8 cellular contexts compared by ENCODE assay signal in genomic region chr1:39230261-39231190, GRCh38. TPM values are rescaled to one million over a fixed set of nuclear protein-coding genes. Genes with fewer than 3 reads are reported as not detected.
DNase-seq lines count a peak whose midpoint lies in the region; ATAC-seq, FAIRE-seq and TF ChIP-seq lines count a peak whose summit lies in the region.

No MANE protein-coding gene starts in this region.

- peak; percentile 44 for ATAC-seq in HG02852 (IDR thresholded peaks at IDR 0.05; ENCODE audit: unreplicated experiment)
- peak; percentile 85 for ATAC-seq in T-helper 17 cell
- ATAC-seq in esophagus mucosa: peak; percentile 69

- H3K9ac ChIP-seq in kidney (ENCODE audit: low read length in 2 of 2): no peak overlapping the region

- FAIRE-seq in kidney (lab: Jason Lieb, UNC): no peak

- H3K36me3 Mint-ChIP-seq in T-helper 17 cell (ENCODE audit: low read depth): peaks cover 15% of the 10 kb centered on the region

- H4K20me1 ChIP-seq in osteoblast (ENCODE audit: insufficient read depth, low read length): peaks cover 47% of the 10 kb centered on the region

- H2AFZ ChIP-seq in osteoblast (ENCODE audit: low read length): no peak overlapping the region

- peaks cover 53% of the 10 kb centered on the region for H3K4me1 Mint-ChIP-seq in T-helper 17 cell

- H3K4me1 ChIP-seq in osteoblast (ENCODE audit: insufficient read depth, low read length) (peaks cover 14% of the 10 kb centered on the region), kidney (ENCODE audit: control insufficient read depth in 1 of 2, insufficient read depth in 1 of 2, low read depth in 1 of 2, low read length in 2 of 2) (peaks cover 5 to 12% of the 10 kb centered on the region in 2 donors)

- peaks cover 66% of the 10 kb centered on the region for H3K79me2 ChIP-seq in osteoblast (ENCODE audit: insufficient read depth, low read length)

- H3K27ac ChIP-seq in osteoblast (ENCODE audit: low read depth, low read length) (peak overlapping the region; percentile 45), kidney (ENCODE audit: low read depth in 2 of 2, low read length in 2 of 2) (no peak overlapping the region)

- DNase-seq in GM12865 (ENCODE audit: low read depth): peak; percentile 67
- DNase-seq in T-helper 17 cell: no peak
- DNase-seq in osteoblast (ENCODE audit: insufficient read length, low spot score, missing footprints): peak; percentile 90
- no peak for DNase-seq in kidney
- no peak for DNase-seq in NCI-H2081 (lab: John Stamatoyannopoulos, UW)
- no peak for DNase-seq in amygdala (lab: John Stamatoyannopoulos, UW)

- TF ChIP-seq CTCF in GM12865 (IDR thresholded peaks at IDR 0.05; ENCODE audit: insufficient read depth, low read depth, low read length, missing control alignments) (no peak), osteoblast (IDR thresholded peaks at IDR 0.05; ENCODE audit: extremely low read depth, low read depth, low read length) (no peak), kidney (IDR thresholded peaks at IDR 0.05; ENCODE audit: borderline replicate concordance, extremely low read depth, insufficient read depth) (no peak)

- H3K4me2 ChIP-seq in osteoblast (ENCODE audit: insufficient read depth, low read length): peak overlapping the region; percentile 41

- peak overlapping the region; percentile 85 for H3K4me3 Mint-ChIP-seq in T-helper 17 cell

- H3K27me3 ChIP-seq in osteoblast (ENCODE audit: insufficient read depth, low read length): no peaks in the 10 kb centered on the region

- no peaks in the 10 kb centered on the region for H3K27me3 Mint-ChIP-seq in T-helper 17 cell

- H3K9me3 ChIP-seq in T-helper 17 cell (ENCODE audit: control insufficient read depth, low read length, poor library complexity, severe bottlenecking): no peaks in the 10 kb centered on the region
- H3K9me3 ChIP-seq in osteoblast (ENCODE audit: low read depth, low read length): no peaks in the 10 kb centered on the region
- no peaks in the 10 kb centered on the region for H3K9me3 ChIP-seq in kidney (ENCODE audit: control insufficient read depth in 1 of 2, low read length in 2 of 2)

- H3K36me3 ChIP-seq in osteoblast (ENCODE audit: insufficient read depth, low read length) (peaks cover 6% of the 10 kb centered on the region), kidney (ENCODE audit: control insufficient read depth in 1 of 2, insufficient read depth in 2 of 2, low read length in 2 of 2) (peaks cover 0 to 3% of the 10 kb centered on the region in 2 donors)

- intact Hi-C loops in kidney (cut with DNase I): no loop called here

- peak overlapping the region; percentile 91 for H3K27ac Mint-ChIP-seq in T-helper 17 cell

- H3K4me3 ChIP-seq in GM12865 (ENCODE audit: low read depth, low read length) (no peak overlapping the region), osteoblast (ENCODE audit: insufficient read depth, low read length) (peak overlapping the region; percentile 20), kidney (ENCODE audit: low read length in 2 of 2) (no peak overlapping the region)

RNA-seq across cellular contexts. Expression of gene MACF1, which starts 26.0 kb away (rescaled TPM):
- 100 to 1,000 TPM; 510 to 525 TPM for total RNA-seq in T-helper 17 cell
- 155 TPM for total RNA-seq in esophagus mucosa
- total RNA-seq in osteoblast: 377 and 424 TPM in 2 replicates
- 387 TPM for total RNA-seq in kidney
- polyA plus RNA-seq in kidney (ENCODE audit: insufficient read depth, low read depth, low replicate concordance): 65.7 TPM

Comparison
In these comparisons a context has a peak if more than half of its experiments do, and no peak if none do; other contexts are left out.
1. DNase-seq: peak in GM12865 (single experiment) and osteoblast (single experiment); none in T-helper 17 cell (0 of 3), kidney (single experiment), NCI-H2081 (0 of 2) and amygdala (0 of 56).
2. Peak in every context shown above with its lines, with median percentiles within 50 percentile points of each other: ATAC-seq.